In genomic region chr3:161540594-161540993, GRCh38 we compare ENCODE assay signal across 18 cellular contexts. TPM values are rescaled to one million over a fixed set of nuclear protein-coding genes. Genes with fewer than 3 reads are reported as not detected.
DNase-seq lines count a peak whose midpoint lies in the region; ATAC-seq and TF ChIP-seq lines count a peak whose summit lies in the region.
"Had no signal": no experiment of that assay in that cellular context is flagged by ENCODE, and none has a peak within 500 bp of the region (broad histone marks: within the 10 kb centered on the region; RNA-seq: fewer than 3 reads in every experiment).

No MANE protein-coding gene starts in this region.

- H3K4me1 Mint-ChIP-seq in osteocyte (ENCODE audit: unreplicated experiment), result no peaks in the 10 kb centered on the region
- H3K4me1 Mint-ChIP-seq: immature natural killer cell had no signal

- H2AFZ ChIP-seq in ACC112 (ENCODE audit: low read length, unreplicated experiment), result peak overlapping the region; percentile 56

- no peak overlapping the region for H3K27ac ChIP-seq in ACC112 (ENCODE audit: low read depth, low read length)
- H3K27ac ChIP-seq: transverse colon had no signal

- TF ChIP-seq CTCF in osteocyte (IDR thresholded peaks at IDR 0.05), result no peak

- no peaks in the 10 kb centered on the region for H3K79me2 ChIP-seq in ACC112 (ENCODE audit: control insufficient read depth, insufficient read depth, low read length, unreplicated experiment)

- no peak for DNase-seq in activated CD4-positive, CD25-positive, alpha-beta regulatory T cell (lab: John Stamatoyannopoulos, UW)
- no peak for DNase-seq in AG08396 (ENCODE audit: low spot score)
- DNase-seq in osteocyte (ENCODE audit: extremely low spot score, unreplicated experiment), result no peak
- no peak for DNase-seq in iPS-NIHi11 (ENCODE audit: low spot score)
- DNase-seq: activated CD8-positive, alpha-beta memory T cell treated with anti-CD3 and anti-CD28 coated beads for 24 hours; effector memory CD4-positive, alpha-beta T cell; immature natural killer cell; IMR-90; NCI-H187; SHP77 treated with DMSO at 0.1 percent for 48 hours; transverse colon had no signal

- no peak overlapping the region for H3K4me3 Mint-ChIP-seq in osteocyte (ENCODE audit: unreplicated experiment)
- H3K4me3 Mint-ChIP-seq: immature natural killer cell had no signal

- H3K27me3 ChIP-seq in ACC112 (ENCODE audit: insufficient read depth, low read length), result no peaks in the 10 kb centered on the region
- H3K27me3 ChIP-seq: transverse colon had no signal

- peaks cover 4% of the 10 kb centered on the region for H3K27me3 Mint-ChIP-seq in osteocyte (ENCODE audit: unreplicated experiment)

- ATAC-seq in GM19043 (IDR thresholded peaks at IDR 0.05; ENCODE audit: low read depth, unreplicated experiment) (peak; percentile 71), GM21786 (IDR thresholded peaks at IDR 0.05; ENCODE audit: unreplicated experiment) (peak; percentile 80), HG03378 (IDR thresholded peaks at IDR 0.05; ENCODE audit: unreplicated experiment) (peak; percentile 74)

- no peaks in the 10 kb centered on the region for H3K36me3 Mint-ChIP-seq in osteocyte (ENCODE audit: unreplicated experiment)
- H3K36me3 Mint-ChIP-seq: immature natural killer cell had no signal

- H3K4me3 ChIP-seq in ACC112 (ENCODE audit: low read depth, low read length), result 0 out of 2 replicates have a peak overlapping the region, but pooled peaks have one; percentile 20
- H3K4me3 ChIP-seq: transverse colon had no signal

- no peaks in the 10 kb centered on the region for H3K36me3 ChIP-seq in ACC112 (ENCODE audit: insufficient read depth, low read length)
- H3K36me3 ChIP-seq: transverse colon had no signal

- H3K9me3 Mint-ChIP-seq in osteocyte (ENCODE audit: unreplicated experiment), result no peaks in the 10 kb centered on the region

- H3K27ac Mint-ChIP-seq in osteocyte (ENCODE audit: unreplicated experiment), result no peak overlapping the region
- H3K27ac Mint-ChIP-seq: immature natural killer cell had no signal

- no peaks in the 10 kb centered on the region for H3K4me1 ChIP-seq in ACC112 (ENCODE audit: control insufficient read depth, insufficient read depth, low read length, unreplicated experiment)
- H3K4me1 ChIP-seq: transverse colon had no signal

RNA-seq across cellular contexts. Expression of gene OTOL1, which starts 44.0 kb away (rescaled TPM):
- not detected in 2 replicates for total RNA-seq in osteocyte
- total RNA-seq: bronchial epithelial cell, fibroblast of villous mesenchyme, IMR-90, omental fat pad, transverse colon had no signal
